ENCODE assay signal across 9 cellular contexts in the genomic region with DNA sequence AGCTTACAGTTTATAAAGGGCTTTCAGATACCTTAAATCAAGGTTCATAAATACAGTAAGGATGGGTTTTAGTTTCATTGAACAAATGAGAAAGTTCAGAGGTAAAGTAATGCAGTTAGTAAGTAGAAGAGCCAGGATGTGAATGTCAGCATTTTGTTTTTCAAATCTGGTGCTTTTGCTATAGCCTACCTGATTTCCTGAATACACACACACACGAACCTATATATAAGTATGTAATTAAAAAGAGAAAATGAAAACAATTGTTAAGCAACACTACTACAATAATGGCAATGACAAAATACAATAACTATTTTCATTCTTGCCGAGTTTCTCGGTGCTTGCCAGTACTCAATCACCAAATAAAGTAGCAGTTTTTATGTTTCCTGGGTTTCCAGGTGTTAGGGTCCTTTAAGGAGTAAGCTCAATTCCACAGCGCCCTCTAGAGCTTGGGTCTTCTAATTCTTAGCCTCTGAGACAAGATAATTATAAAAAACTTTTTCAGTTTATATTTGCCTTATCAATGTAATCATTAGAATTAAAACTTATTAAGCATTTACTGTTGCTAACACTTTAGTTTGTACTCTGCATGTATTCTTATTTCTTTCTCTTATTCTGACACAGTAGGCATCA.
DNase-seq lines count a peak whose midpoint lies in the region; ATAC-seq, FAIRE-seq and TF ChIP-seq lines count a peak whose summit lies in the region.
"Had no signal": no experiment of that assay in that cellular context is flagged by ENCODE, and none has a peak within 500 bp of the region (broad histone marks: within the 10 kb centered on the region; RNA-seq: fewer than 3 reads in every experiment).

No MANE protein-coding gene starts in this region.

- H3K27ac ChIP-seq in HEK293 (ENCODE audit: extremely low read depth, low read depth, low read length) (no peak overlapping the region), astrocyte (ENCODE audit: low read depth, low read length) (no peak overlapping the region), lung (ENCODE audit: low read depth in 1 of 2, low read length in 1 of 2) (no peak overlapping the region)

- no peaks in the 10 kb centered on the region for H3K27me3 Mint-ChIP-seq in astrocyte (ENCODE audit: low read depth, unreplicated experiment)
- no peaks in the 10 kb centered on the region for H3K27me3 Mint-ChIP-seq in stimulated activated memory B cell treated with anti-CD40 and anti-IgM and Interleukin-4, amounts not matched to agents 10 μg/mL and 1 μg/mL and 100 μg/mL, for 72 hours
- H3K27me3 Mint-ChIP-seq: activated naive CD4-positive, alpha-beta T cell treated with anti-CD3 and anti-CD28 coated beads, Interleukin-2, amount 50 U/mL, for 24 hours had no signal

- no peaks in the 10 kb centered on the region for H4K20me1 ChIP-seq in astrocyte (ENCODE audit: insufficient read depth, low read length)

- CTCF ChIA-PET in HEK293 (lab: Yijun Ruan, JAX), result interaction anchor here (0.6 to 2.8 kb wide), 22 partner anchors 13 to 703 kb away, joined by 3 to 23 read pairs (median 4); no protein-coding TSS in a partner anchor

- H3K4me2 ChIP-seq in astrocyte (ENCODE audit: low read length), result no peak overlapping the region

- no peak overlapping the region for H2AFZ ChIP-seq in astrocyte (ENCODE audit: low read depth, low read length)

- DNase-seq in NCI-H82 (lab: John Stamatoyannopoulos, UW) (peak; percentile 76), NCI-H82 treated with DMSO at 0.1 percent for 48 hours (lab: John Stamatoyannopoulos, UW; ENCODE audit: unreplicated experiment) (no peak), NCI-H345 (lab: John Stamatoyannopoulos, UW) (peak; percentile 36), astrocyte (ENCODE audit: low read depth) (peak; percentile 14), lung (ENCODE audit: low spot score) (no peak), KG1 (lab: John Stamatoyannopoulos, UW) (no peak)

- H3K4me3 Mint-ChIP-seq in astrocyte (ENCODE audit: unreplicated experiment), result no peak overlapping the region
- H3K4me3 Mint-ChIP-seq in stimulated activated memory B cell treated with anti-CD40 and anti-IgM and Interleukin-4, amounts not matched to agents 10 μg/mL and 1 μg/mL and 100 μg/mL, for 72 hours, result no peak overlapping the region
- H3K4me3 Mint-ChIP-seq: activated naive CD4-positive, alpha-beta T cell treated with anti-CD3 and anti-CD28 coated beads, Interleukin-2, amount 50 U/mL, for 24 hours had no signal

- H3K4me3 ChIP-seq in HEK293 (ENCODE audit: low read depth, low read length) (no peak overlapping the region), astrocyte (ENCODE audit: insufficient read depth, low read depth, low read length) (no peak overlapping the region), lung (no peak overlapping the region)

- no peak for ATAC-seq in lung (ENCODE audit: insufficient read depth, low FRiP score)
- no peak for ATAC-seq in stimulated activated memory B cell treated with anti-CD40 and anti-IgM and Interleukin-4, amounts not matched to agents 10 μg/mL and 1 μg/mL and 100 μg/mL, for 72 hours

- FAIRE-seq in astrocyte (lab: Jason Lieb, UNC), result no peak

- H3K36me3 ChIP-seq in HEK293 (ENCODE audit: control insufficient read depth in 2 of 2, insufficient read depth in 1 of 2, low read length in 2 of 2) (no peaks in the 10 kb centered on the region), astrocyte (ENCODE audit: insufficient read depth, low read length) (no peaks in the 10 kb centered on the region), lung (ENCODE audit: control insufficient read depth in 2 of 2, insufficient read depth in 2 of 2, low read length in 2 of 2) (no peaks in the 10 kb centered on the region)

- 34 to 59% methylated on average over 4 of the region's 4 CpGs for WGBS in lung, 2 donors

- no peaks in the 10 kb centered on the region for H3K4me1 ChIP-seq in HEK293 (ENCODE audit: control insufficient read depth, insufficient read depth, low read length)
- no peaks in the 10 kb centered on the region for H3K4me1 ChIP-seq in astrocyte (ENCODE audit: insufficient read depth, low read length)
- H3K4me1 ChIP-seq in lung (ENCODE audit: control insufficient read depth in 2 of 2, insufficient read depth in 2 of 2, low read length in 2 of 2), result no peaks in the 10 kb centered on the region

- H3K4me1 Mint-ChIP-seq in astrocyte (ENCODE audit: low read depth, unreplicated experiment), result no peaks in the 10 kb centered on the region
- H3K4me1 Mint-ChIP-seq in stimulated activated memory B cell treated with anti-CD40 and anti-IgM and Interleukin-4, amounts not matched to agents 10 μg/mL and 1 μg/mL and 100 μg/mL, for 72 hours, result no peaks in the 10 kb centered on the region

- H3K27ac Mint-ChIP-seq in astrocyte (ENCODE audit: unreplicated experiment), result no peak overlapping the region
- no peak overlapping the region for H3K27ac Mint-ChIP-seq in stimulated activated memory B cell treated with anti-CD40 and anti-IgM and Interleukin-4, amounts not matched to agents 10 μg/mL and 1 μg/mL and 100 μg/mL, for 72 hours
- H3K27ac Mint-ChIP-seq: activated naive CD4-positive, alpha-beta T cell treated with anti-CD3 and anti-CD28 coated beads, Interleukin-2, amount 50 U/mL, for 24 hours had no signal

- no peaks in the 10 kb centered on the region for H3K79me2 ChIP-seq in astrocyte (ENCODE audit: insufficient read depth, low read length)

- no peaks in the 10 kb centered on the region for H3K27me3 ChIP-seq in astrocyte (ENCODE audit: insufficient read depth, low read length)
- no peaks in the 10 kb centered on the region for H3K27me3 ChIP-seq in lung (ENCODE audit: control insufficient read depth, insufficient read depth)

- H3K36me3 Mint-ChIP-seq in astrocyte (ENCODE audit: low read depth, unreplicated experiment), result no peaks in the 10 kb centered on the region
- no peaks in the 10 kb centered on the region for H3K36me3 Mint-ChIP-seq in stimulated activated memory B cell treated with anti-CD40 and anti-IgM and Interleukin-4, amounts not matched to agents 10 μg/mL and 1 μg/mL and 100 μg/mL, for 72 hours
- H3K36me3 Mint-ChIP-seq: activated naive CD4-positive, alpha-beta T cell treated with anti-CD3 and anti-CD28 coated beads, Interleukin-2, amount 50 U/mL, for 24 hours had no signal

- H3K9me3 Mint-ChIP-seq in astrocyte (ENCODE audit: unreplicated experiment), result no peaks in the 10 kb centered on the region
- no peaks in the 10 kb centered on the region for H3K9me3 Mint-ChIP-seq in stimulated activated memory B cell treated with anti-CD40 and anti-IgM and Interleukin-4, amounts not matched to agents 10 μg/mL and 1 μg/mL and 100 μg/mL, for 72 hours
- H3K9me3 Mint-ChIP-seq: activated naive CD4-positive, alpha-beta T cell treated with anti-CD3 and anti-CD28 coated beads, Interleukin-2, amount 50 U/mL, for 24 hours had no signal

- TF ChIP-seq CTCF in HEK293 (tag by site-specific recombination; IDR thresholded peaks at IDR 0.05) (no peak), astrocyte (IDR thresholded peaks at IDR 0.05; ENCODE audit: insufficient read depth, low read depth, low read length) (peak; percentile 41), lung (IDR thresholded peaks at IDR 0.05; ENCODE audit: control extremely low read depth, extremely low read depth) (peak; percentile 13)

- H3K9me3 ChIP-seq in HEK293 (ENCODE audit: control insufficient read depth, insufficient read depth, low read depth, low read length) (no peaks in the 10 kb centered on the region), astrocyte (ENCODE audit: insufficient read depth, low read depth, low read length) (no peaks in the 10 kb centered on the region), lung (ENCODE audit: control insufficient read depth in 2 of 2, insufficient read depth in 1 of 2, low read length in 1 of 2) (no peaks in the 10 kb centered on the region)

- POLR2A ChIA-PET in HEK293 (lab: Yijun Ruan, JAX), result interaction anchor here (0.7 kb wide), 1 partner anchor 247 kb away, joined by 6 read pairs; no protein-coding TSS in a partner anchor

- H3K9ac ChIP-seq in astrocyte (ENCODE audit: low read length), result no peak overlapping the region

TF ChIP-seq in HEK293, 187 proteins besides CTCF, POLR2A, EP300 and RAD21:
- TF ChIP-seq ZNF654 (tag by site-specific recombination; IDR thresholded peaks at IDR 0.05; ENCODE audit: low read depth), result peak; percentile 47
- TF ChIP-seq ZNF544 (tag by site-specific recombination; IDR thresholded peaks at IDR 0.05), result no peak

Comparison
In these comparisons a context has a peak if more than half of its experiments do, and no peak if none do; other contexts are left out.
1. DNase-seq: peak in NCI-H82 (single experiment), NCI-H345 (single experiment) and astrocyte (single experiment); none in NCI-H82 treated with DMSO at 0.1 percent for 48 hours (single experiment), lung (single experiment) and KG1 (single experiment).